In the genomic region with DNA sequence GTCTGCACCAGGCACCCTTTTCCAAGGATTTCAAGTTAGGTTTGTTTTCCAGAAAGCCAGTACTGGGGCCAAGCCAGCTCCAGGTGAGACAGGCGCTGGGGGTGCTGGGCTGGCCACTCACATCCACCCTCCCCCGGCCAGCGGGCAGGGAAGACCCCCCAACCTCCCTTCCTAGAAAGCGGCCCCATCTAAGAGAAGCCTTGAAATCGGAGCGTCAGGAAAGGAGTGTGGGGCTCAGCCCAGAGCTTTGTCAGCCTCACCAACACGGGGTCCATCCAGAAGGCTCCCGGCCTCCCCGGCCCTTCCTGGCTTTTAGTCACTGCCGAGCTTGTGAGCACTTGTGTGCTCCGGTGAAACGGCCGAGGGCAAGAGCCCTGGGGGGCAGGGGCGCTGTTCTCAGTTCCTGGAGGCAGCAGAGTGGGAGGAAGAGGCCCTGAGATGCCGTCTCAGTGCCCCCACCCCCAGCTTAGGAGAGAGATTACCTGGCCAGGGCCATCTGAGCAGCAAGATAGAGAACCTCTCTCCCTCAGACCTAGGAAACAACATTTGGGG, we compare ENCODE assay signal across 2 cellular contexts.
TF ChIP-seq lines count a peak whose summit lies in the region.

No MANE protein-coding gene starts in this region.

TF ChIP-seq in SK-N-SH treated with all-trans-retinoic acid at 6 μM for 48 hours, 23 proteins besides CTCF, POLR2A, EP300 and RAD21 (continued from another document):
- TF ChIP-seq TCF4 (CRISPR knock-in tag; IDR thresholded peaks at IDR 0.05; ENCODE audit: borderline replicate concordance) (no peak), ISL1 (CRISPR knock-in tag; IDR thresholded peaks at IDR 0.05) (no peak), CSRNP3 (CRISPR knock-in tag; IDR thresholded peaks at IDR 0.05) (no peak), ZNF8 (CRISPR knock-in tag; IDR thresholded peaks at IDR 0.05) (no peak), ZNF565 (CRISPR knock-in tag; conservative IDR thresholded peaks at IDR 0.05; ENCODE audit: low read depth) (no peak), OSR1 (CRISPR knock-in tag; IDR thresholded peaks at IDR 0.05) (no peak), ESRRG (CRISPR knock-in tag; IDR thresholded peaks at IDR 0.05) (no peak), BACH2 (CRISPR knock-in tag; IDR thresholded peaks at IDR 0.05; ENCODE audit: borderline replicate concordance) (no peak), PPARA (CRISPR knock-in tag; IDR thresholded peaks at IDR 0.05; ENCODE audit: borderline replicate concordance) (no peak), ZNF70 (CRISPR knock-in tag; IDR thresholded peaks at IDR 0.05) (no peak), ZC3H10 (CRISPR knock-in tag; IDR thresholded peaks at IDR 0.05) (no peak)
- TF ChIP-seq, protein P1, sequence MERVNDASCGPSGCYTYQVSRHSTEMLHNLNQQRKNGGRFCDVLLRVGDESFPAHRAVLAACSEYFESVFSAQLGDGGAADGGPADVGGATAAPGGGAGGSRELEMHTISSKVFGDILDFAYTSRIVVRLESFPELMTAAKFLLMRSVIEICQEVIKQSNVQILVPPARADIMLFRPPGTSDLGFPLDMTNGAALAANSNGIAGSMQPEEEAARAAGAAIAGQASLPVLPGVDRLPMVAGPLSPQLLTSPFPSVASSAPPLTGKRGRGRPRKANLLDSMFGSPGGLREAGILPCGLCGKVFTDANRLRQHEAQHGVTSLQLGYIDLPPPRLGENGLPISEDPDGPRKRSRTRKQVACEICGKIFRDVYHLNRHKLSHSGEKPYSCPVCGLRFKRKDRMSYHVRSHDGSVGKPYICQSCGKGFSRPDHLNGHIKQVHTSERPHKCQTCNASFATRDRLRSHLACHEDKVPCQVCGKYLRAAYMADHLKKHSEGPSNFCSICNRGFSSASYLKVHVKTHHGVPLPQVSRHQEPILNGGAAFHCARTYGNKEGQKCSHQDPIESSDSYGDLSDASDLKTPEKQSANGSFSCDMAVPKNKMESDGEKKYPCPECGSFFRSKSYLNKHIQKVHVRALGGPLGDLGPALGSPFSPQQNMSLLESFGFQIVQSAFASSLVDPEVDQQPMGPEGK (CRISPR knock-in tag; IDR thresholded peaks at IDR 0.05; ENCODE audit: borderline replicate concordance): no peak
- TF ChIP-seq, protein P2, sequence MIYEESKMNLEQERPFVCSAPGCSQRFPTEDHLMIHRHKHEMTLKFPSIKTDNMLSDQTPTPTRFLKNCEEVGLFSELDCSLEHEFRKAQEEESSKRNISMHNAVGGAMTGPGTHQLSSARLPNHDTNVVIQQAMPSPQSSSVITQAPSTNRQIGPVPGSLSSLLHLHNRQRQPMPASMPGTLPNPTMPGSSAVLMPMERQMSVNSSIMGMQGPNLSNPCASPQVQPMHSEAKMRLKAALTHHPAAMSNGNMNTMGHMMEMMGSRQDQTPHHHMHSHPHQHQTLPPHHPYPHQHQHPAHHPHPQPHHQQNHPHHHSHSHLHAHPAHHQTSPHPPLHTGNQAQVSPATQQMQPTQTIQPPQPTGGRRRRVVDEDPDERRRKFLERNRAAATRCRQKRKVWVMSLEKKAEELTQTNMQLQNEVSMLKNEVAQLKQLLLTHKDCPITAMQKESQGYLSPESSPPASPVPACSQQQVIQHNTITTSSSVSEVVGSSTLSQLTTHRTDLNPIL (CRISPR knock-in tag; IDR thresholded peaks at IDR 0.05; ENCODE audit: low read depth): no peak
- TF ChIP-seq, protein P3, sequence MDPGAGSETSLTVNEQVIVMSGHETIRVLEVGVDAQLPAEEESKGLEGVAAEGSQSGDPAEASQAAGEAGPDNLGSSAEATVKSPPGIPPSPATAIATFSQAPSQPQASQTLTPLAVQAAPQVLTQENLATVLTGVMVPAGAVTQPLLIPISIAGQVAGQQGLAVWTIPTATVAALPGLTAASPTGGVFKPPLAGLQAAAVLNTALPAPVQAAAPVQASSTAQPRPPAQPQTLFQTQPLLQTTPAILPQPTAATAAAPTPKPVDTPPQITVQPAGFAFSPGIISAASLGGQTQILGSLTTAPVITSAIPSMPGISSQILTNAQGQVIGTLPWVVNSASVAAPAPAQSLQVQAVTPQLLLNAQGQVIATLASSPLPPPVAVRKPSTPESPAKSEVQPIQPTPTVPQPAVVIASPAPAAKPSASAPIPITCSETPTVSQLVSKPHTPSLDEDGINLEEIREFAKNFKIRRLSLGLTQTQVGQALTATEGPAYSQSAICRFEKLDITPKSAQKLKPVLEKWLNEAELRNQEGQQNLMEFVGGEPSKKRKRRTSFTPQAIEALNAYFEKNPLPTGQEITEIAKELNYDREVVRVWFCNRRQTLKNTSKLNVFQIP (CRISPR knock-in tag; IDR thresholded peaks at IDR 0.05; ENCODE audit: borderline replicate concordance, low read depth): no peak

TF ChIP-seq in SK-N-SH, 30 proteins besides CTCF, POLR2A, EP300 and RAD21 (continued from another document):
- TF ChIP-seq, protein P4, sequence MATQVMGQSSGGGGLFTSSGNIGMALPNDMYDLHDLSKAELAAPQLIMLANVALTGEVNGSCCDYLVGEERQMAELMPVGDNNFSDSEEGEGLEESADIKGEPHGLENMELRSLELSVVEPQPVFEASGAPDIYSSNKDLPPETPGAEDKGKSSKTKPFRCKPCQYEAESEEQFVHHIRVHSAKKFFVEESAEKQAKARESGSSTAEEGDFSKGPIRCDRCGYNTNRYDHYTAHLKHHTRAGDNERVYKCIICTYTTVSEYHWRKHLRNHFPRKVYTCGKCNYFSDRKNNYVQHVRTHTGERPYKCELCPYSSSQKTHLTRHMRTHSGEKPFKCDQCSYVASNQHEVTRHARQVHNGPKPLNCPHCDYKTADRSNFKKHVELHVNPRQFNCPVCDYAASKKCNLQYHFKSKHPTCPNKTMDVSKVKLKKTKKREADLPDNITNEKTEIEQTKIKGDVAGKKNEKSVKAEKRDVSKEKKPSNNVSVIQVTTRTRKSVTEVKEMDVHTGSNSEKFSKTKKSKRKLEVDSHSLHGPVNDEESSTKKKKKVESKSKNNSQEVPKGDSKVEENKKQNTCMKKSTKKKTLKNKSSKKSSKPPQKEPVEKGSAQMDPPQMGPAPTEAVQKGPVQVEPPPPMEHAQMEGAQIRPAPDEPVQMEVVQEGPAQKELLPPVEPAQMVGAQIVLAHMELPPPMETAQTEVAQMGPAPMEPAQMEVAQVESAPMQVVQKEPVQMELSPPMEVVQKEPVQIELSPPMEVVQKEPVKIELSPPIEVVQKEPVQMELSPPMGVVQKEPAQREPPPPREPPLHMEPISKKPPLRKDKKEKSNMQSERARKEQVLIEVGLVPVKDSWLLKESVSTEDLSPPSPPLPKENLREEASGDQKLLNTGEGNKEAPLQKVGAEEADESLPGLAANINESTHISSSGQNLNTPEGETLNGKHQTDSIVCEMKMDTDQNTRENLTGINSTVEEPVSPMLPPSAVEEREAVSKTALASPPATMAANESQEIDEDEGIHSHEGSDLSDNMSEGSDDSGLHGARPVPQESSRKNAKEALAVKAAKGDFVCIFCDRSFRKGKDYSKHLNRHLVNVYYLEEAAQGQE (IDR thresholded peaks at IDR 0.05; ENCODE audit: low read depth, low read length): no peak
- TF ChIP-seq MAX (IDR thresholded peaks at IDR 0.05; ENCODE audit: low read depth): no peak
- no peak for TF ChIP-seq ELF1 (IDR thresholded peaks at IDR 0.05)
- TF ChIP-seq, protein P5, sequence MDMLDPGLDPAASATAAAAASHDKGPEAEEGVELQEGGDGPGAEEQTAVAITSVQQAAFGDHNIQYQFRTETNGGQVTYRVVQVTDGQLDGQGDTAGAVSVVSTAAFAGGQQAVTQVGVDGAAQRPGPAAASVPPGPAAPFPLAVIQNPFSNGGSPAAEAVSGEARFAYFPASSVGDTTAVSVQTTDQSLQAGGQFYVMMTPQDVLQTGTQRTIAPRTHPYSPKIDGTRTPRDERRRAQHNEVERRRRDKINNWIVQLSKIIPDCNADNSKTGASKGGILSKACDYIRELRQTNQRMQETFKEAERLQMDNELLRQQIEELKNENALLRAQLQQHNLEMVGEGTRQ (IDR thresholded peaks at IDR 0.05; ENCODE audit: borderline replicate concordance, low read depth, low read length): no peak
- TF ChIP-seq CHD2 (IDR thresholded peaks at IDR 0.05; ENCODE audit: low read length, partially characterized antibody): no peak
- no peak for TF ChIP-seq MEF2A (IDR thresholded peaks at IDR 0.05; ENCODE audit: borderline replicate concordance, low read depth)
- no peak for TF ChIP-seq TCF12 (IDR thresholded peaks at IDR 0.05)
- no peak for TF ChIP-seq FOXM1 (IDR thresholded peaks at IDR 0.05; ENCODE audit: low read depth)
- TF ChIP-seq IRF3 (IDR thresholded peaks at IDR 0.05; ENCODE audit: low read depth, low read length): no peak
- TF ChIP-seq GATA2 (CRISPR knock-in tag; IDR thresholded peaks at IDR 0.05): no peak
- TF ChIP-seq SMC3 (IDR thresholded peaks at IDR 0.05; ENCODE audit: low read depth, low read length): no peak
- no peak for TF ChIP-seq RCOR1 (IDR thresholded peaks at IDR 0.05; ENCODE audit: low read length)
- TF ChIP-seq TEAD4 (IDR thresholded peaks at IDR 0.05; ENCODE audit: borderline replicate concordance, insufficient read depth): no peak
